In genomic region chr10:21518629-21519321, GRCh38 we compare ENCODE assay signal across 9 cellular contexts. TPM values are rescaled to one million over a fixed set of nuclear protein-coding genes. Genes with fewer than 3 reads are reported as not detected.
DNase-seq lines count a peak whose midpoint lies in the region; ATAC-seq and TF ChIP-seq lines count a peak whose summit lies in the region.
"Had no signal": no experiment of that assay in that cellular context is flagged by ENCODE, and none has a peak within 500 bp of the region (broad histone marks: within the 10 kb centered on the region; RNA-seq: fewer than 3 reads in every experiment).

No MANE protein-coding gene starts in this region.

- WGBS in aorta, 2 donors = 0 to 1% methylated on average over 16 of the region's 16 CpGs

- H3K27ac ChIP-seq in breast epithelium (peak overlapping the region; percentile 79 to 81), lower lobe of right lung (peak overlapping the region; percentile 76), aorta (ENCODE audit: low read depth in 1 of 2, low read length in 2 of 2) (peak overlapping the region; percentile 39 to 61)

- peak in 1 of 2 donors; percentile 30 for ATAC-seq in lower lobe of right lung
- ATAC-seq in aorta (ENCODE audit: low FRiP score) = no peak
- ATAC-seq in HG03571 (IDR thresholded peaks at IDR 0.05; ENCODE audit: unreplicated experiment) = no peak
- ATAC-seq in HG03039 (IDR thresholded peaks at IDR 0.05; ENCODE audit: unreplicated experiment) = no peak

- intact Hi-C loops in breast epithelium (cut with DNase I; ENCODE audit: low total_unique reads) = loop anchor here (10.0 kb wide), 1 partner anchor 1674 kb away; no protein-coding TSS in a partner anchor
- intact Hi-C loops in lower lobe of right lung (cut with DNase I) = no loop called here
- intact Hi-C loops in aorta (cut with DNase I) = no loop called here

- H3K4me3 ChIP-seq in BE2C (ENCODE audit: low read depth, low read length) = peak overlapping the region; percentile 81
- H3K4me3 ChIP-seq in breast epithelium = peak overlapping the region; percentile 54 to 76 (median 66)
- peak overlapping the region; percentile 66 for H3K4me3 ChIP-seq in lower lobe of right lung
- peak overlapping the region; percentile 83 for H3K4me3 ChIP-seq in aorta (ENCODE audit: low read length in 2 of 2)

- H3K27me3 ChIP-seq in BE2C = no peaks in the 10 kb centered on the region
- H3K27me3 ChIP-seq in breast epithelium = peaks cover 0 to 16% of the 10 kb centered on the region in 2 donors
- peaks cover 47% of the 10 kb centered on the region for H3K27me3 ChIP-seq in lower lobe of right lung (ENCODE audit: low read depth)
- H3K27me3 ChIP-seq in aorta (ENCODE audit: control insufficient read depth in 1 of 2, insufficient read depth in 2 of 2, low read length in 1 of 2) = no peaks in the 10 kb centered on the region

- H3K4me1 ChIP-seq in BE2C = peaks cover 18% of the 10 kb centered on the region
- peaks cover 0 to 6% of the 10 kb centered on the region in 2 donors for H3K4me1 ChIP-seq in breast epithelium
- H3K4me1 ChIP-seq in lower lobe of right lung = peaks cover 41% of the 10 kb centered on the region
- H3K4me1 ChIP-seq in aorta (ENCODE audit: control insufficient read depth in 1 of 2, insufficient read depth in 2 of 2, low read length in 2 of 2) = peaks cover 0 to 8% of the 10 kb centered on the region in 2 donors

- DNase-seq in BE2C = no peak
- peak; percentile 40 for DNase-seq in HuH-7 (ENCODE audit: low spot score)
- DNase-seq in breast epithelium (ENCODE audit: low spot score in 2 of 2) = no peak
- peak; percentile 38 for DNase-seq in lower lobe of right lung
- DNase-seq in aorta = no peak
- DNase-seq in MV-4-11 (lab: John Stamatoyannopoulos, UW) = no peak

- H3K9me3 ChIP-seq in BE2C (no peaks in the 10 kb centered on the region), breast epithelium (no peaks in the 10 kb centered on the region), lower lobe of right lung (no peaks in the 10 kb centered on the region), aorta (ENCODE audit: control insufficient read depth, low read length) (no peaks in the 10 kb centered on the region)

- no peak for TF ChIP-seq POLR2A in breast epithelium (IDR thresholded peaks at IDR 0.05)

- H3K36me3 ChIP-seq in BE2C (no peaks in the 10 kb centered on the region), breast epithelium (no peaks in the 10 kb centered on the region), lower lobe of right lung (no peaks in the 10 kb centered on the region), aorta (ENCODE audit: control insufficient read depth in 1 of 2, insufficient read depth in 2 of 2, low read length in 1 of 2) (no peaks in the 10 kb centered on the region)

- TF ChIP-seq CTCF in BE2C (IDR thresholded peaks at IDR 0.05; ENCODE audit: low read depth, low read length) = no peak
- TF ChIP-seq CTCF in breast epithelium (IDR thresholded peaks at IDR 0.05) = no peak
- TF ChIP-seq CTCF in lower lobe of right lung (IDR thresholded peaks at IDR 0.05) = no peak

RNA-seq across cellular contexts. Expression of gene SKIDA1, which starts 6.7 kb away (rescaled TPM):
- polyA plus RNA-seq in BE2C (2012; ENCODE audit: insufficient read depth, insufficient read length, low read depth) = 2.1 TPM
- total RNA-seq in breast epithelium = 1 to 10 TPM in 1 of 3 donors, under 1 TPM in 2; 0.59 to 1.4 (median 0.98) TPM
- 0.95 TPM for total RNA-seq in lower lobe of right lung
- total RNA-seq in aorta = 1 to 10 TPM; 1.2 to 1.4 TPM
- polyA plus RNA-seq in aorta = under 1 TPM; 0.15 to 0.75 TPM
- total RNA-seq: mononuclear cell had no signal

RNA-seq across cellular contexts. Expression of gene MLLT10, which starts 15.3 kb away (rescaled TPM):
- 35.2 TPM for polyA plus RNA-seq in BE2C (2012; ENCODE audit: insufficient read depth, insufficient read length, low read depth)
- total RNA-seq in breast epithelium (10 to 100 TPM; 45.6 to 74.6 (median 58.0) TPM), lower lobe of right lung (48.8 TPM), aorta (10 to 100 TPM; 35.5 to 75.3 TPM)
- polyA plus RNA-seq in aorta = 10 to 100 TPM in 1 of 2 donors, 1 to 10 TPM in 1; 8.4 to 17.1 TPM

Comparison
In these comparisons a context has a peak if more than half of its experiments do, and no peak if none do; other contexts are left out.
1. DNase-seq: peak in HuH-7 (single experiment) and lower lobe of right lung (single experiment); none in BE2C (single experiment), breast epithelium (0 of 2), aorta (0 of 2) and MV-4-11 (single experiment).
2. Peak in every context shown above with its lines, with median percentiles within 50 percentile points of each other: H3K4me3 ChIP-seq and H3K27ac ChIP-seq.